32 cellular contexts compared by ENCODE assay signal in the genomic region with DNA sequence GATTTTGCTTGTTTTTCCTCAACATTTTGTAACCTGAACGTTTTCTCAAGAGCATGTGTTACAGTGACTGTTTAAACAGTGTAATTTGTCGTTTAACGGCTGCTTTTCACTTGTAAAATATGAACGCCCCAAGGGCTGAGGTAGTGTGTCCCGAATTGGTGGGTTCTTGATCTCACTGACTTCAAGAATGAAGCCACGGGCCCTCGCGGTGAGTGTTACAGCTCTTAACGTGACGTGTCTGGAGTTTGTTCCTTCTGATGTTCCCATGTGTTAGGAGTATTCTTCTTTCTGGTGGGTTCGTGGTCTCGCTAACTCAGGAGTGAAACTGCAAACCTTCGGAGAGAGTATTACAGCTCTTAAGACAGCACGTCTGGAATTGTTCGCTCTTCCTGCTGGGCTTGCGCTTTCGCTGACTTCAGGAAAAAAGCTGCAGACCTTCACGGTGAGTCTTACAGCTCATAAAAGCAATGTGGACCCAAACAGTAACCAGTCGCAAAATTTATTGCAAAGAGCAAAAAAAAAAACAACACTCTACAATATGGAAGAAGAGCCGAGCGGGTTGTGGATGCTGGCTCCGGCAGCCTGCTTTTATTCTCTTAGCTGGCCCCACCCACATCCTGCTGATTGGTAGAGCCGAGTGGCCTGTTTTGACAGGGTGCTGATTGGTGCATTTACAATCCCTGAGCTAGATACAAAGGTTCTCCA. TPM values are rescaled to one million over a fixed set of nuclear protein-coding genes. Genes with fewer than 3 reads are reported as not detected.
A peak's percentile ranks its signal among the peaks of the same experiment; 100 is the strongest.
DNase-seq lines count a peak whose midpoint lies in the region; ATAC-seq, FAIRE-seq and TF ChIP-seq lines count a peak whose summit lies in the region.
"Had no signal": no experiment of that assay in that cellular context is flagged by ENCODE, and none has a peak within 500 bp of the region (broad histone marks: within the 10 kb centered on the region; RNA-seq: fewer than 3 reads in every experiment).

No MANE protein-coding gene starts in this region.

- H3K4me2 ChIP-seq in A549: no peak overlapping the region; the same call in 2 of the 3 replicates
- H3K4me2 ChIP-seq in GM23338: no peak overlapping the region
- H3K4me2 ChIP-seq in PC-9: peak overlapping the region; percentile 57
- H3K4me2 ChIP-seq in endothelial cell of umbilical vein (ENCODE audit: insufficient read depth, low read length): no peak overlapping the region

- BruUV-seq in PC-9 (replicated peaks; lab: Mats Ljungman, UMichigan) (TSS peak; percentile 90), endothelial cell of umbilical vein (replicated peaks; lab: Mats Ljungman, UMichigan) (no TSS peak)

- H3K9me1 ChIP-seq in endothelial cell of umbilical vein (replicated peaks; ENCODE audit: control insufficient read depth, extremely low read depth, insufficient read depth, low read length): no peaks in the 10 kb centered on the region

- CTCF ChIA-PET in A549 (lab: Yijun Ruan, JAX): no interaction called here
- CTCF ChIA-PET in PC-9 (lab: Charles Lee): interaction anchor here (1.6 kb wide), 1 partner anchor 32 kb away, joined by 6 read pairs; no protein-coding TSS in a partner anchor
- CTCF ChIA-PET in endothelial cell of umbilical vein (lab: Charles Lee): no interaction called here

- intact Hi-C loops in PC-9 (cut with micrococcal nuclease; ENCODE audit: unreplicated experiment): loop anchor here (1.0 kb wide), 1 partner anchor 32 kb away; no protein-coding TSS in a partner anchor
- intact Hi-C loops in endothelial cell of umbilical vein (cut with micrococcal nuclease): no loop called here

- dilution Hi-C loops in endothelial cell of umbilical vein (cut with MboI; ENCODE audit: extremely low pct_ligation_motif_present, low sequenced_read_pairs): no loop called here

- WGBS in A549 (ENCODE audit: missing lambda C conversion rate): 89% methylated on average over 23 of the region's 23 CpGs

- TF ChIP-seq CTCF in A549 (IDR thresholded peaks at IDR 0.05) (no peak), GM23338 (conservative IDR thresholded peaks at IDR 0.05; ENCODE audit: low read depth in 2 of 2) (no peak), PC-9 (conservative IDR thresholded peaks at IDR 0.05) (no peak), endothelial cell of umbilical vein (IDR thresholded peaks at IDR 0.05; ENCODE audit: extremely low read depth in 1 of 2, insufficient read depth in 1 of 2, low read depth in 1 of 2, low read length in 2 of 2) (no peak)

- peak overlapping the region; percentile 57 to 81; a peak in 2 of 6 replicates for H3K27ac ChIP-seq in A549
- H3K27ac ChIP-seq in GM23338 (ENCODE audit: low read depth): 0 out of 2 replicates have a peak overlapping the region, but pooled peaks have one; percentile 29
- peak overlapping the region; percentile 78 for H3K27ac ChIP-seq in PC-9
- no peak overlapping the region for H3K27ac ChIP-seq in endothelial cell of umbilical vein (ENCODE audit: insufficient read depth, low read depth, low read length)
- H3K27ac ChIP-seq: breast epithelium, left lung, psoas muscle, upper lobe of right lung had no signal

- no peak for TF ChIP-seq POLR2A in A549 (IDR thresholded peaks at IDR 0.05; ENCODE audit: low read length)
- no peak for TF ChIP-seq POLR2A in endothelial cell of umbilical vein (IDR thresholded peaks at IDR 0.05; ENCODE audit: low read depth, low read length)

- POLR2A ChIA-PET in A549 (lab: Yijun Ruan, JAX) (no interaction called here), PC-9 (lab: Charles Lee; ENCODE audit: unreplicated experiment) (no interaction called here), endothelial cell of umbilical vein (lab: Charles Lee) (interaction anchor here (0.6 kb wide), 1 partner anchor 37 kb away, joined by 3 read pairs; no protein-coding TSS in a partner anchor)

- H2AFZ ChIP-seq in GM23338 (no peak overlapping the region), PC-9 (no peak overlapping the region), endothelial cell of umbilical vein (ENCODE audit: low read depth, low read length) (no peak overlapping the region)

- H3K4me3 ChIP-seq in A549 (no peak overlapping the region), GM23338 (no peak overlapping the region), PC-9 (no peak overlapping the region), endothelial cell of umbilical vein (replicated peaks in 1 of 3; ENCODE audit: insufficient read depth in 1 of 3, low read depth in 1 of 3, low read length in 3 of 3) (no peak overlapping the region)
- H3K4me3 ChIP-seq: breast epithelium, colonic mucosa, esophagus squamous epithelium, left lung, psoas muscle, upper lobe of right lung had no signal

- TF ChIP-seq RAD21 in A549 (conservative IDR thresholded peaks at IDR 0.05 in 1 of 2, IDR thresholded peaks at IDR 0.05 in 1 of 2): no peak

- DNase-seq in A549 (ENCODE audit: low read depth in 1 of 2, low spot score in 1 of 2) (no peak), GM23338 (ENCODE audit: low spot score) (no peak), PC-9 (no peak), endothelial cell of umbilical vein (ENCODE audit: low read depth, low spot score) (no peak), HTR-8/SVneo (ENCODE audit: insufficient read length, low spot score) (no peak), GM19239 (ENCODE audit: insufficient read length, low spot score) (no peak), OCI-M1 (lab: John Stamatoyannopoulos, UW) (no peak)
- DNase-seq: activated CD4-positive, alpha-beta T cell treated with anti-CD3 and anti-CD28 coated beads for 4 hours; activated naive CD4-positive, alpha-beta T cell treated with Interleukin-2 at 50 U/mL for 16 hours; activated T-cell treated with anti-CD3 and anti-CD28 coated beads, Interleukin-2, amount 50 U/mL, for 24 hours; amniotic stem cell; BE2C; colonic mucosa; DND-41; effector memory CD8-positive, alpha-beta T cell; esophagus squamous epithelium; hypothalamus; Karpas-422; MV-4-11; naive B cell; NCI-H1694; NCI-H774; nucleus accumbens; psoas muscle; SIG-M5; T-helper 1 cell; upper lobe of right lung had no signal

- peaks cover 20% of the 10 kb centered on the region for H3K9me3 Mint-ChIP-seq in GM23338
- H3K9me3 Mint-ChIP-seq: activated T-cell treated with anti-CD3 and anti-CD28 coated beads, Interleukin-2, amount 50 U/mL, for 24 hours had no signal

- no peak for TF ChIP-seq EP300 in A549 (IDR thresholded peaks at IDR 0.05)

- H3F3A ChIP-seq in GM23338 (replicated peaks; ENCODE audit: low read depth) (no peaks in the 10 kb centered on the region), PC-9 (ENCODE audit: insufficient read depth, low read depth) (peaks cover 62% of the 10 kb centered on the region)

- H3K9me3 ChIP-seq in A549 (no peaks in the 10 kb centered on the region), PC-9 (ENCODE audit: insufficient read depth, low read depth) (no peaks in the 10 kb centered on the region), endothelial cell of umbilical vein (replicated peaks; ENCODE audit: control insufficient read depth, insufficient read depth, low read length) (no peaks in the 10 kb centered on the region)
- H3K9me3 ChIP-seq: BE2C, breast epithelium, colonic mucosa, esophagus squamous epithelium, left lung, psoas muscle, upper lobe of right lung had no signal

- H3K9me2 ChIP-seq in GM23338 (ENCODE audit: insufficient read depth) (no peaks in the 10 kb centered on the region), PC-9 (ENCODE audit: insufficient read depth) (no peaks in the 10 kb centered on the region)

- no peak overlapping the region; the same call in 2 of the 3 replicates for H3K4me3 Mint-ChIP-seq in GM23338
- H3K4me3 Mint-ChIP-seq: activated T-cell treated with anti-CD3 and anti-CD28 coated beads, Interleukin-2, amount 50 U/mL, for 24 hours; effector memory CD8-positive, alpha-beta T cell; naive B cell had no signal

- H3K27ac Mint-ChIP-seq in GM23338: no peak overlapping the region
- H3K27ac Mint-ChIP-seq: activated T-cell treated with anti-CD3 and anti-CD28 coated beads, Interleukin-2, amount 50 U/mL, for 24 hours; effector memory CD8-positive, alpha-beta T cell; naive B cell had no signal

- no peak for FAIRE-seq in A549 (lab: Jason Lieb, UNC)
- FAIRE-seq in endothelial cell of umbilical vein (lab: Jason Lieb, UNC): peak; percentile 12
- FAIRE-seq in HTR-8/SVneo (lab: Jason Lieb, UNC): no peak
- FAIRE-seq in GM19239 (lab: Jason Lieb, UNC): no peak
- FAIRE-seq: frontal cortex, GM12892 had no signal

- peaks cover 30% of the 10 kb centered on the region for H3K27me3 Mint-ChIP-seq in GM23338 (ENCODE audit: insufficient read depth, low read depth, poor library complexity)

- H3K9ac ChIP-seq in endothelial cell of umbilical vein (replicated peaks; ENCODE audit: extremely low read depth, insufficient read depth, low read length): no peak overlapping the region

- peaks cover 17% of the 10 kb centered on the region for H3K4me1 ChIP-seq in A549
- H3K4me1 ChIP-seq in GM23338 (ENCODE audit: insufficient read depth): peaks cover 7% of the 10 kb centered on the region; the same call in 1 of the 2 replicates
- H3K4me1 ChIP-seq in PC-9 (replicated peaks; ENCODE audit: insufficient read depth): peaks cover 41% of the 10 kb centered on the region
- peaks cover 16% of the 10 kb centered on the region for H3K4me1 ChIP-seq in endothelial cell of umbilical vein (ENCODE audit: control insufficient read depth, extremely low read depth, insufficient read depth, low read length)
- H3K4me1 ChIP-seq: BE2C, breast epithelium, colonic mucosa, psoas muscle had no signal

- H3K79me2 ChIP-seq in GM23338 (replicated peaks; ENCODE audit: insufficient read depth) (no peaks in the 10 kb centered on the region), PC-9 (ENCODE audit: low read depth) (no peaks in the 10 kb centered on the region), endothelial cell of umbilical vein (ENCODE audit: control insufficient read depth, insufficient read depth, low read length) (no peaks in the 10 kb centered on the region)

- peaks cover 17% of the 10 kb centered on the region; the same call in 2 of the 3 replicates for H3K4me1 Mint-ChIP-seq in GM23338

- H3K36me3 ChIP-seq in GM23338 (ENCODE audit: insufficient read depth): no peaks in the 10 kb centered on the region
- no peaks in the 10 kb centered on the region for H3K36me3 ChIP-seq in PC-9 (ENCODE audit: low read depth)
- H3K36me3 ChIP-seq in endothelial cell of umbilical vein (ENCODE audit: control insufficient read depth in 2 of 2, extremely low read depth in 1 of 2, insufficient read depth in 2 of 2, low read length in 2 of 2): no peaks in the 10 kb centered on the region
- H3K36me3 ChIP-seq: BE2C, breast epithelium, colonic mucosa, esophagus squamous epithelium, left lung, upper lobe of right lung had no signal

- peaks cover 10% of the 10 kb centered on the region; the same call in 2 of the 3 replicates for H3K36me3 Mint-ChIP-seq in GM23338 (ENCODE audit: low read depth)
- H3K36me3 Mint-ChIP-seq: naive B cell had no signal

- H3K27me3 ChIP-seq in GM23338 (ENCODE audit: insufficient read depth) (peaks cover 2% of the 10 kb centered on the region; the same call in 1 of the 2 replicates), PC-9 (ENCODE audit: insufficient read depth, low read depth) (no peaks in the 10 kb centered on the region), endothelial cell of umbilical vein (ENCODE audit: control insufficient read depth in 2 of 2, insufficient read depth in 2 of 2, low read length in 2 of 2) (no peaks in the 10 kb centered on the region)
- H3K27me3 ChIP-seq: BE2C, colonic mucosa, upper lobe of right lung had no signal

- H4K20me1 ChIP-seq in GM23338 (replicated peaks; ENCODE audit: insufficient read depth): no peaks in the 10 kb centered on the region
- no peaks in the 10 kb centered on the region for H4K20me1 ChIP-seq in PC-9 (ENCODE audit: insufficient read depth)
- no peaks in the 10 kb centered on the region for H4K20me1 ChIP-seq in endothelial cell of umbilical vein (replicated peaks; ENCODE audit: control insufficient read depth, extremely low read depth, insufficient read depth, low read length)

- ATAC-seq in A549 (no peak), GM23338 (no peak), GM18520 (IDR thresholded peaks at IDR 0.05; ENCODE audit: unreplicated experiment) (no peak)
- ATAC-seq: effector memory CD8-positive, alpha-beta T cell; left lung; psoas muscle; upper lobe of right lung had no signal

RNA-seq across cellular contexts. Expression of a gene that starts 25.1 kb away (rescaled TPM):
- polyA plus RNA-seq in A549 (2011; rRNA removed): 50.1 and 51.4 TPM in 2 replicates
- 19.2 and 26.4 TPM in 2 replicates for polyA plus RNA-seq in A549 (2012; cell fraction: cytosol; rRNA removed)
- polyA plus RNA-seq in A549 (2012; cell fraction: nucleus; rRNA removed): 36.0 and 41.4 TPM in 2 replicates
- polyA plus RNA-seq in A549 (2017; fragmentation: RNase III; extraction: RNeasy Plus Mini Kit Qiagen cat#74134 plus additional on column Dnase treatment): 26.3 to 28.5 TPM (median 27.8 TPM) in 3 replicates
- polyA minus RNA-seq in A549 (2011; rRNA and poly(A)+ RNA removed): 52.0 and 69.6 TPM in 2 replicates
- total RNA-seq in GM23338 (2014; rRNA removed; shearing (Covaris generic)): 98.4 and 127 TPM in 2 replicates
- polyA plus RNA-seq in GM23338 (2016; fragmentation: Nextera tagmentation; extraction: Ambion mirVana): 43.1 and 47.9 TPM in 2 replicates
- total RNA-seq in PC-9 (2021): 67.2 and 86.2 TPM in 2 replicates
- total RNA-seq in endothelial cell of umbilical vein: 67.5 and 69.2 TPM in 2 replicates
- 67.1 and 71.9 TPM in 2 replicates for polyA plus RNA-seq in endothelial cell of umbilical vein
- 46.7 and 47.8 TPM in 2 replicates for polyA plus RNA-seq in endothelial cell of umbilical vein (2011; cell fraction: cytosol; rRNA removed)
- polyA plus RNA-seq in endothelial cell of umbilical vein (2011; cell fraction: nucleus; rRNA removed): 101 and 124 TPM in 2 replicates
- polyA plus RNA-seq in endothelial cell of umbilical vein (2012): 38.5 and 44.5 TPM in 2 replicates
- polyA minus RNA-seq in endothelial cell of umbilical vein: 97.6 and 98.7 TPM in 2 replicates
- 76.8 TPM for polyA minus RNA-seq in endothelial cell of umbilical vein (2011; cell fraction: cytosol; rRNA and poly(A)+ RNA removed)
- polyA minus RNA-seq in endothelial cell of umbilical vein (2011; cell fraction: nucleus; rRNA and poly(A)+ RNA removed): 57.8 and 68.6 TPM in 2 replicates

RNA-seq across cellular contexts. Expression of a gene that starts 56.2 kb away (rescaled TPM):
- 0.74 and 0.94 TPM in 2 replicates for polyA plus RNA-seq in A549 (2011; rRNA removed)
- polyA plus RNA-seq in A549 (2012; cell fraction: cytosol; rRNA removed): 0.12 and 0.18 TPM in 2 replicates
- 0.10 and 0.12 TPM in 2 replicates for polyA plus RNA-seq in A549 (2012; cell fraction: nucleus; rRNA removed)
- 0.18 to 0.29 TPM (median 0.27 TPM) in 3 replicates for polyA plus RNA-seq in A549 (2017; fragmentation: RNase III; extraction: RNeasy Plus Mini Kit Qiagen cat#74134 plus additional on column Dnase treatment)
- 0.62 and 0.63 TPM in 2 replicates for polyA minus RNA-seq in A549 (2011; rRNA and poly(A)+ RNA removed)
- total RNA-seq in GM23338 (2014; rRNA removed; shearing (Covaris generic)): 1.8 and 2.4 TPM in 2 replicates
- 1.5 TPM in 2 replicates for polyA plus RNA-seq in GM23338 (2016; fragmentation: Nextera tagmentation; extraction: Ambion mirVana)
- 2.1 TPM in 2 replicates for total RNA-seq in PC-9 (2021)
- total RNA-seq in endothelial cell of umbilical vein: 0.35 and 0.55 TPM in 2 replicates
- polyA plus RNA-seq in endothelial cell of umbilical vein: 0.26 and 0.33 TPM in 2 replicates
- 0.31 and 0.38 TPM in 2 replicates for polyA plus RNA-seq in endothelial cell of umbilical vein (2011; cell fraction: cytosol; rRNA removed)
- 1.3 TPM in 2 replicates for polyA plus RNA-seq in endothelial cell of umbilical vein (2011; cell fraction: nucleus; rRNA removed)
- polyA plus RNA-seq in endothelial cell of umbilical vein (2012): 0.50 and 0.95 TPM in 2 replicates
- 0.30 and 0.44 TPM in 2 replicates for polyA minus RNA-seq in endothelial cell of umbilical vein
- 0.82 TPM for polyA minus RNA-seq in endothelial cell of umbilical vein (2011; cell fraction: cytosol; rRNA and poly(A)+ RNA removed)
- polyA minus RNA-seq in endothelial cell of umbilical vein (2011; cell fraction: nucleus; rRNA and poly(A)+ RNA removed): 0.24 and 0.29 TPM in 2 replicates
